1 cellular context compared by ENCODE assay signal in the genomic region with DNA sequence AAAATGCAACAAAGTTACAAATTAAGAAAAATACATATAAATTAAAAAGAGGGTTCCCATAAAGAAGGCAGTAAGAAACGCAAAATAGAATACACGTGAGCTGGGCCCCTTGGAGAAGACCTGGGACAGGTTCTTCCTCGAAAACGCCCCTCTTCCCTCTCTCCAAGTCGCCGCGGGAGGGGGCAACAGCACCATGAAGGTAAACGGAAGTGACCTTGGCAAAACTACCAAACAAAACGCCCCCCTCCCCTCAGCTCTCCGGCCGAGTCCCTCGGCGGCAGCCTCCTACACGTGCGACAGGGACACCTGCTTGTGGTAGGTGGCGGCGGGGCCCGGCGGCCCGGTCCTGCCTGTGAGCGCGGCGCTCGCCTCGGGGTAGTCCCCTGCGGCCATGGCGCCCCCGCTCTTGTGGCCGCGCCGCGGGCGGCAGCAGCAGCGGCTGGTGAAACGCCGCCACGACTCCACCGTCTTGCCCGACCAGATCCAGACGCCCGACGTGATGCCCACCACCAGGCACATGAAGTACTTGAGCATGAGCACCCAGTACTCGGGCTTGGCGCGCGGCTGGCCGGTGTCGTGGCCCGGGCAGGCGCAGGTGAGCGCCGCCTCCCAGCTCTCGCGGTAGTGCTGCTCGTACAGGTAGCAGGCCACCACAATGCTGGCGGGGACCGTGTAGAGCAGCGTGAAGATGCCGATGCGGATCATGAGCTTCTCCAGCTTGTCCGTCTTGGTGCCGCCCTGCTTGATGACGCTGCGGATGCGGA.
TF ChIP-seq lines count a peak whose summit lies in the region.

No MANE protein-coding gene starts in this region.

TF ChIP-seq in WTC11, 78 proteins besides CTCF, POLR2A, EP300 and RAD21 (continued from another document and continues in another):
- TF ChIP-seq, protein P1, sequence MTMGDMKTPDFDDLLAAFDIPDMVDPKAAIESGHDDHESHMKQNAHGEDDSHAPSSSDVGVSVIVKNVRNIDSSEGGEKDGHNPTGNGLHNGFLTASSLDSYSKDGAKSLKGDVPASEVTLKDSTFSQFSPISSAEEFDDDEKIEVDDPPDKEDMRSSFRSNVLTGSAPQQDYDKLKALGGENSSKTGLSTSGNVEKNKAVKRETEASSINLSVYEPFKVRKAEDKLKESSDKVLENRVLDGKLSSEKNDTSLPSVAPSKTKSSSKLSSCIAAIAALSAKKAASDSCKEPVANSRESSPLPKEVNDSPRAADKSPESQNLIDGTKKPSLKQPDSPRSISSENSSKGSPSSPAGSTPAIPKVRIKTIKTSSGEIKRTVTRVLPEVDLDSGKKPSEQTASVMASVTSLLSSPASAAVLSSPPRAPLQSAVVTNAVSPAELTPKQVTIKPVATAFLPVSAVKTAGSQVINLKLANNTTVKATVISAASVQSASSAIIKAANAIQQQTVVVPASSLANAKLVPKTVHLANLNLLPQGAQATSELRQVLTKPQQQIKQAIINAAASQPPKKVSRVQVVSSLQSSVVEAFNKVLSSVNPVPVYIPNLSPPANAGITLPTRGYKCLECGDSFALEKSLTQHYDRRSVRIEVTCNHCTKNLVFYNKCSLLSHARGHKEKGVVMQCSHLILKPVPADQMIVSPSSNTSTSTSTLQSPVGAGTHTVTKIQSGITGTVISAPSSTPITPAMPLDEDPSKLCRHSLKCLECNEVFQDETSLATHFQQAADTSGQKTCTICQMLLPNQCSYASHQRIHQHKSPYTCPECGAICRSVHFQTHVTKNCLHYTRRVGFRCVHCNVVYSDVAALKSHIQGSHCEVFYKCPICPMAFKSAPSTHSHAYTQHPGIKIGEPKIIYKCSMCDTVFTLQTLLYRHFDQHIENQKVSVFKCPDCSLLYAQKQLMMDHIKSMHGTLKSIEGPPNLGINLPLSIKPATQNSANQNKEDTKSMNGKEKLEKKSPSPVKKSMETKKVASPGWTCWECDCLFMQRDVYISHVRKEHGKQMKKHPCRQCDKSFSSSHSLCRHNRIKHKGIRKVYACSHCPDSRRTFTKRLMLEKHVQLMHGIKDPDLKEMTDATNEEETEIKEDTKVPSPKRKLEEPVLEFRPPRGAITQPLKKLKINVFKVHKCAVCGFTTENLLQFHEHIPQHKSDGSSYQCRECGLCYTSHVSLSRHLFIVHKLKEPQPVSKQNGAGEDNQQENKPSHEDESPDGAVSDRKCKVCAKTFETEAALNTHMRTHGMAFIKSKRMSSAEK (CRISPR knock-in tag; IDR thresholded peaks at IDR 0.05; ENCODE audit: borderline replicate concordance) = no peak
- TF ChIP-seq KAT7 (CRISPR knock-in tag; IDR thresholded peaks at IDR 0.05; ENCODE audit: borderline replicate concordance) (peak; percentile 69; the same call in 1 of the 2 replicates), ATF1 (CRISPR knock-in tag; IDR thresholded peaks at IDR 0.05) (no peak), JUN (CRISPR knock-in tag; IDR thresholded peaks at IDR 0.05) (no peak), PRRX2 (CRISPR knock-in tag; IDR thresholded peaks at IDR 0.05) (no peak), ESRRA (CRISPR knock-in tag; IDR thresholded peaks at IDR 0.05; ENCODE audit: borderline replicate concordance) (0 out of 2 replicates have a peak, but pooled peaks have one; percentile 51), RELA (CRISPR knock-in tag; IDR thresholded peaks at IDR 0.05; ENCODE audit: borderline replicate concordance) (0 out of 2 replicates have a peak, but pooled peaks have one; percentile 8), EMX1 (CRISPR knock-in tag; IDR thresholded peaks at IDR 0.05) (no peak), ZNF232 (CRISPR knock-in tag; IDR thresholded peaks at IDR 0.05) (peak; percentile 46; the same call in 1 of the 2 replicates), FOXJ3 (CRISPR knock-in tag; IDR thresholded peaks at IDR 0.05; ENCODE audit: borderline replicate concordance) (no peak), ZNF396 (CRISPR knock-in tag; IDR thresholded peaks at IDR 0.05; ENCODE audit: borderline replicate concordance) (no peak), ZNF263 (CRISPR knock-in tag; IDR thresholded peaks at IDR 0.05; ENCODE audit: low read depth) (no peak), GTF2I (CRISPR knock-in tag; conservative IDR thresholded peaks at IDR 0.05) (no peak), ZNF219 (CRISPR knock-in tag; IDR thresholded peaks at IDR 0.05; ENCODE audit: borderline replicate concordance) (no peak), MYBL2 (CRISPR knock-in tag; IDR thresholded peaks at IDR 0.05) (no peak), GABPB1 (CRISPR knock-in tag; IDR thresholded peaks at IDR 0.05) (no peak; the same call in 1 of the 2 replicates), TCF7 (CRISPR knock-in tag; IDR thresholded peaks at IDR 0.05; ENCODE audit: low read depth) (no peak), SP1 (CRISPR knock-in tag; conservative IDR thresholded peaks at IDR 0.05) (0 out of 2 replicates have a peak, but pooled peaks have one; percentile 48), TEAD4 (CRISPR knock-in tag; IDR thresholded peaks at IDR 0.05) (no peak), SMAD3 (CRISPR knock-in tag; IDR thresholded peaks at IDR 0.05; ENCODE audit: borderline replicate concordance) (no peak; the same call in 1 of the 2 replicates), TP53 (CRISPR knock-in tag; IDR thresholded peaks at IDR 0.05) (peak; percentile 22; the same call in 1 of the 2 replicates)
- TF ChIP-seq, protein P2, sequence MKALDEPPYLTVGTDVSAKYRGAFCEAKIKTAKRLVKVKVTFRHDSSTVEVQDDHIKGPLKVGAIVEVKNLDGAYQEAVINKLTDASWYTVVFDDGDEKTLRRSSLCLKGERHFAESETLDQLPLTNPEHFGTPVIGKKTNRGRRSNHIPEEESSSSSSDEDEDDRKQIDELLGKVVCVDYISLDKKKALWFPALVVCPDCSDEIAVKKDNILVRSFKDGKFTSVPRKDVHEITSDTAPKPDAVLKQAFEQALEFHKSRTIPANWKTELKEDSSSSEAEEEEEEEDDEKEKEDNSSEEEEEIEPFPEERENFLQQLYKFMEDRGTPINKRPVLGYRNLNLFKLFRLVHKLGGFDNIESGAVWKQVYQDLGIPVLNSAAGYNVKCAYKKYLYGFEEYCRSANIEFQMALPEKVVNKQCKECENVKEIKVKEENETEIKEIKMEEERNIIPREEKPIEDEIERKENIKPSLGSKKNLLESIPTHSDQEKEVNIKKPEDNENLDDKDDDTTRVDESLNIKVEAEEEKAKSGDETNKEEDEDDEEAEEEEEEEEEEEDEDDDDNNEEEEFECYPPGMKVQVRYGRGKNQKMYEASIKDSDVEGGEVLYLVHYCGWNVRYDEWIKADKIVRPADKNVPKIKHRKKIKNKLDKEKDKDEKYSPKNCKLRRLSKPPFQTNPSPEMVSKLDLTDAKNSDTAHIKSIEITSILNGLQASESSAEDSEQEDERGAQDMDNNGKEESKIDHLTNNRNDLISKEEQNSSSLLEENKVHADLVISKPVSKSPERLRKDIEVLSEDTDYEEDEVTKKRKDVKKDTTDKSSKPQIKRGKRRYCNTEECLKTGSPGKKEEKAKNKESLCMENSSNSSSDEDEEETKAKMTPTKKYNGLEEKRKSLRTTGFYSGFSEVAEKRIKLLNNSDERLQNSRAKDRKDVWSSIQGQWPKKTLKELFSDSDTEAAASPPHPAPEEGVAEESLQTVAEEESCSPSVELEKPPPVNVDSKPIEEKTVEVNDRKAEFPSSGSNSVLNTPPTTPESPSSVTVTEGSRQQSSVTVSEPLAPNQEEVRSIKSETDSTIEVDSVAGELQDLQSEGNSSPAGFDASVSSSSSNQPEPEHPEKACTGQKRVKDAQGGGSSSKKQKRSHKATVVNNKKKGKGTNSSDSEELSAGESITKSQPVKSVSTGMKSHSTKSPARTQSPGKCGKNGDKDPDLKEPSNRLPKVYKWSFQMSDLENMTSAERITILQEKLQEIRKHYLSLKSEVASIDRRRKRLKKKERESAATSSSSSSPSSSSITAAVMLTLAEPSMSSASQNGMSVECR (CRISPR knock-in tag; IDR thresholded peaks at IDR 0.05; ENCODE audit: borderline replicate concordance) = no peak
- TF ChIP-seq, protein P3, sequence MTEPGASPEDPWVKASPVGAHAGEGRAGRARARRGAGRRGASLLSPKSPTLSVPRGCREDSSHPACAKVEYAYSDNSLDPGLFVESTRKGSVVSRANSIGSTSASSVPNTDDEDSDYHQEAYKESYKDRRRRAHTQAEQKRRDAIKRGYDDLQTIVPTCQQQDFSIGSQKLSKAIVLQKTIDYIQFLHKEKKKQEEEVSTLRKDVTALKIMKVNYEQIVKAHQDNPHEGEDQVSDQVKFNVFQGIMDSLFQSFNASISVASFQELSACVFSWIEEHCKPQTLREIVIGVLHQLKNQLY (CRISPR knock-in tag; IDR thresholded peaks at IDR 0.05) = no peak
- TF ChIP-seq, protein P4, sequence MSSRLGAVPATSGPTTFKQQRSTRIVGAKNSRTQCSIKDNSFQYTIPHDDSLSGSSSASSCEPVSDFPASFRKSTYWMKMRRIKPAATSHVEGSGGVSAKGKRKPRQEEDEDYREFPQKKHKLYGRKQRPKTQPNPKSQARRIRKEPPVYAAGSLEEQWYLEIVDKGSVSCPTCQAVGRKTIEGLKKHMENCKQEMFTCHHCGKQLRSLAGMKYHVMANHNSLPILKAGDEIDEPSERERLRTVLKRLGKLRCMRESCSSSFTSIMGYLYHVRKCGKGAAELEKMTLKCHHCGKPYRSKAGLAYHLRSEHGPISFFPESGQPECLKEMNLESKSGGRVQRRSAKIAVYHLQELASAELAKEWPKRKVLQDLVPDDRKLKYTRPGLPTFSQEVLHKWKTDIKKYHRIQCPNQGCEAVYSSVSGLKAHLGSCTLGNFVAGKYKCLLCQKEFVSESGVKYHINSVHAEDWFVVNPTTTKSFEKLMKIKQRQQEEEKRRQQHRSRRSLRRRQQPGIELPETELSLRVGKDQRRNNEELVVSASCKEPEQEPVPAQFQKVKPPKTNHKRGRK (CRISPR knock-in tag; IDR thresholded peaks at IDR 0.05; ENCODE audit: borderline replicate concordance) = no peak
- TF ChIP-seq, protein P5, sequence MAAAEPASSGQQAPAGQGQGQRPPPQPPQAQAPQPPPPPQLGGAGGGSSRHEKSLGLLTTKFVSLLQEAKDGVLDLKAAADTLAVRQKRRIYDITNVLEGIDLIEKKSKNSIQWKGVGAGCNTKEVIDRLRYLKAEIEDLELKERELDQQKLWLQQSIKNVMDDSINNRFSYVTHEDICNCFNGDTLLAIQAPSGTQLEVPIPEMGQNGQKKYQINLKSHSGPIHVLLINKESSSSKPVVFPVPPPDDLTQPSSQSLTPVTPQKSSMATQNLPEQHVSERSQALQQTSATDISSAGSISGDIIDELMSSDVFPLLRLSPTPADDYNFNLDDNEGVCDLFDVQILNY (CRISPR knock-in tag; IDR thresholded peaks at IDR 0.05) = no peak; the same call in none of the 2 replicates
- TF ChIP-seq, protein P6, sequence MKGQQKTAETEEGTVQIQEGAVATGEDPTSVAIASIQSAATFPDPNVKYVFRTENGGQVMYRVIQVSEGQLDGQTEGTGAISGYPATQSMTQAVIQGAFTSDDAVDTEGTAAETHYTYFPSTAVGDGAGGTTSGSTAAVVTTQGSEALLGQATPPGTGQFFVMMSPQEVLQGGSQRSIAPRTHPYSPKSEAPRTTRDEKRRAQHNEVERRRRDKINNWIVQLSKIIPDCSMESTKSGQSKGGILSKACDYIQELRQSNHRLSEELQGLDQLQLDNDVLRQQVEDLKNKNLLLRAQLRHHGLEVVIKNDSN (CRISPR knock-in tag; IDR thresholded peaks at IDR 0.05) = no peak
- TF ChIP-seq, protein P7, sequence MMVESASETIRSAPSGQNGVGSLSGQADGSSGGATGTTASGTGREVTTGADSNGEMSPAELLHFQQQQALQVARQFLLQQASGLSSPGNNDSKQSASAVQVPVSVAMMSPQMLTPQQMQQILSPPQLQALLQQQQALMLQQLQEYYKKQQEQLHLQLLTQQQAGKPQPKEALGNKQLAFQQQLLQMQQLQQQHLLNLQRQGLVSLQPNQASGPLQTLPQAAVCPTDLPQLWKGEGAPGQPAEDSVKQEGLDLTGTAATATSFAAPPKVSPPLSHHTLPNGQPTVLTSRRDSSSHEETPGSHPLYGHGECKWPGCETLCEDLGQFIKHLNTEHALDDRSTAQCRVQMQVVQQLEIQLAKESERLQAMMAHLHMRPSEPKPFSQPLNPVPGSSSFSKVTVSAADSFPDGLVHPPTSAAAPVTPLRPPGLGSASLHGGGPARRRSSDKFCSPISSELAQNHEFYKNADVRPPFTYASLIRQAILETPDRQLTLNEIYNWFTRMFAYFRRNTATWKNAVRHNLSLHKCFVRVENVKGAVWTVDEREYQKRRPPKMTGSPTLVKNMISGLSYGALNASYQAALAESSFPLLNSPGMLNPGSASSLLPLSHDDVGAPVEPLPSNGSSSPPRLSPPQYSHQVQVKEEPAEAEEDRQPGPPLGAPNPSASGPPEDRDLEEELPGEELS (CRISPR knock-in tag; IDR thresholded peaks at IDR 0.05) = peak; percentile 43; the same call in 1 of the 2 replicates
- TF ChIP-seq, protein P8, sequence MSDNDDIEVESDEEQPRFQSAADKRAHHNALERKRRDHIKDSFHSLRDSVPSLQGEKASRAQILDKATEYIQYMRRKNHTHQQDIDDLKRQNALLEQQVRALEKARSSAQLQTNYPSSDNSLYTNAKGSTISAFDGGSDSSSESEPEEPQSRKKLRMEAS (CRISPR knock-in tag; IDR thresholded peaks at IDR 0.05) = peak; percentile 57; the same call in 1 of the 2 replicates
- TF ChIP-seq, protein P9, sequence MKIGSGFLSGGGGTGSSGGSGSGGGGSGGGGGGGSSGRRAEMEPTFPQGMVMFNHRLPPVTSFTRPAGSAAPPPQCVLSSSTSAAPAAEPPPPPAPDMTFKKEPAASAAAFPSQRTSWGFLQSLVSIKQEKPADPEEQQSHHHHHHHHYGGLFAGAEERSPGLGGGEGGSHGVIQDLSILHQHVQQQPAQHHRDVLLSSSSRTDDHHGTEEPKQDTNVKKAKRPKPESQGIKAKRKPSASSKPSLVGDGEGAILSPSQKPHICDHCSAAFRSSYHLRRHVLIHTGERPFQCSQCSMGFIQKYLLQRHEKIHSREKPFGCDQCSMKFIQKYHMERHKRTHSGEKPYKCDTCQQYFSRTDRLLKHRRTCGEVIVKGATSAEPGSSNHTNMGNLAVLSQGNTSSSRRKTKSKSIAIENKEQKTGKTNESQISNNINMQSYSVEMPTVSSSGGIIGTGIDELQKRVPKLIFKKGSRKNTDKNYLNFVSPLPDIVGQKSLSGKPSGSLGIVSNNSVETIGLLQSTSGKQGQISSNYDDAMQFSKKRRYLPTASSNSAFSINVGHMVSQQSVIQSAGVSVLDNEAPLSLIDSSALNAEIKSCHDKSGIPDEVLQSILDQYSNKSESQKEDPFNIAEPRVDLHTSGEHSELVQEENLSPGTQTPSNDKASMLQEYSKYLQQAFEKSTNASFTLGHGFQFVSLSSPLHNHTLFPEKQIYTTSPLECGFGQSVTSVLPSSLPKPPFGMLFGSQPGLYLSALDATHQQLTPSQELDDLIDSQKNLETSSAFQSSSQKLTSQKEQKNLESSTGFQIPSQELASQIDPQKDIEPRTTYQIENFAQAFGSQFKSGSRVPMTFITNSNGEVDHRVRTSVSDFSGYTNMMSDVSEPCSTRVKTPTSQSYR (CRISPR knock-in tag; IDR thresholded peaks at IDR 0.05) = no peak
- TF ChIP-seq, protein P10, sequence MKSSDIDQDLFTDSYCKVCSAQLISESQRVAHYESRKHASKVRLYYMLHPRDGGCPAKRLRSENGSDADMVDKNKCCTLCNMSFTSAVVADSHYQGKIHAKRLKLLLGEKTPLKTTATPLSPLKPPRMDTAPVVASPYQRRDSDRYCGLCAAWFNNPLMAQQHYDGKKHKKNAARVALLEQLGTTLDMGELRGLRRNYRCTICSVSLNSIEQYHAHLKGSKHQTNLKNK (CRISPR knock-in tag; IDR thresholded peaks at IDR 0.05) = no peak
- TF ChIP-seq, protein P11, sequence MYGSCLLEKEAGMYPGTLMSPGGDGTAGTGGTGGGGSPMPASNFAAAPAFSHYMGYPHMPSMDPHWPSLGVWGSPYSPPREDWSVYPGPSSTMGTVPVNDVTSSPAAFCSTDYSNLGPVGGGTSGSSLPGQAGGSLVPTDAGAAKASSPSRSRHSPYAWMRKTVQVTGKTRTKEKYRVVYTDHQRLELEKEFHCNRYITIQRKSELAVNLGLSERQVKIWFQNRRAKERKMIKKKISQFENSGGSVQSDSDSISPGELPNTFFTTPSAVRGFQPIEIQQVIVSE (CRISPR knock-in tag; IDR thresholded peaks at IDR 0.05; ENCODE audit: borderline replicate concordance) = no peak
